In the genomic region with DNA sequence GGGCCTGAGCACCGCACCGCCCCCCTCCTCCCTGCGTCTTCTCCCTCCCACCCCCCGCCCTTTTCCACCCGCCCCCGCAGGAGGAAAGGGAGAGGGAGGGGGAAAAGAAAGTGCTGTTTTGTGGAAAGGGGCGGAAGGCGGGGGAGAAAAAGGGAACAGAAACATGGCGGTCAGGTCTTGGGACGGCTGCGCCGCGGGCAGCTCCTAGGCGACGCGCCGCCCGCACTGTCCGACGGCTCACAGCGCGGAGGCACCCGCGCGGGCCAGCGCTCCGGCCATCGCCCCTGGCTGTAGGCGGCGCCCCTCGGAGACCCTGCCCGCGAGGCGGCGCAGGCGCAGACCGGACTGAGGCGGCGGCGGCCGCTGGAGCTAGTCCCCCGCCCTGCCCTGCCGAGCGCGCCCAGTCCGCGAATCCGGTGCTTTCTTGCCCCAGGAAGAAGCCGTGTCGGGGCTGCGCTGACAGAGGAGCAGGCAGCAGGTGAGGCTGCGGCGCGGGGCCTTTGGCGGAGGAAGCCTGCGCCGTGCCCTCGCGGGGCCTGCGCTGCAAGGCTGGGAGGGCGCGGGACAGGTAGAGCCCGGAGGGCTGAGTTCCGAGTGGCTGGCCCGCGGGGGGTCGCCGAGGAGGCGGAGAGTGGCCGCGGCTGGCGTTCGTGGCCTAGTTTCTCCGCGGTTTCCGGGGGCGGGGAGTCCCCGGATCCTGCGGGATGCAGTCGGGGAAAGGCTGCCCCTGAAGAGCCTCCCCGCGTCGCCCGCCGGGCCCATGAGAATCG, we compare ENCODE assay signal across 8 cellular contexts. TPM values are rescaled to one million over a fixed set of nuclear protein-coding genes. Genes with fewer than 3 reads are reported as not detected.
A peak's percentile ranks its signal among the peaks of the same experiment; 100 is the strongest.
DNase-seq lines count a peak whose midpoint lies in the region; ATAC-seq lines count a peak whose summit lies in the region.

A gene (plus strand): TSS at position 338 of the 770 bp plus-strand sequence. CDS start 45,482 bp downstream, outside the sequence.

- CTCF ChIA-PET in CD8-positive, alpha-beta memory T cell (lab: Charles Lee): interaction anchor here (0.7 to 1.3 kb wide), 3 partner anchors 29 to 43 kb away, joined by 3 read pairs; no protein-coding TSS in a partner anchor

- peak within 1 kb of the TSS; percentile 79 for H3K27ac ChIP-seq in CD8-positive, alpha-beta memory T cell (ENCODE audit: low read depth, low read length)

- peaks cover 16% of the 10 kb centered on the region for H3K4me1 ChIP-seq in CD8-positive, alpha-beta memory T cell (ENCODE audit: insufficient read depth, low read length)

- peaks cover 15 to 24% (median 15%) of the 10 kb centered on the region in 3 donors for H3K4me1 Mint-ChIP-seq in CD8-positive, alpha-beta memory T cell
- peaks cover 12 to 15% of the 10 kb centered on the region in 2 donors for H3K4me1 Mint-ChIP-seq in effector memory CD8-positive, alpha-beta T cell (ENCODE audit: low read depth in 2 of 2)
- peaks cover 3% of the 10 kb centered on the region for H3K4me1 Mint-ChIP-seq in memory B cell

- H3K27me3 Mint-ChIP-seq in CD8-positive, alpha-beta memory T cell: no peaks in the 10 kb centered on the region
- H3K27me3 Mint-ChIP-seq in effector memory CD8-positive, alpha-beta T cell: no peaks in the 10 kb centered on the region
- H3K27me3 Mint-ChIP-seq in memory B cell: no peaks in the 10 kb centered on the region

- POLR2A ChIA-PET in CD8-positive, alpha-beta memory T cell (lab: Charles Lee): interaction anchor here (1.0 to 2.3 kb wide), 4 partner anchors 46 to 181 kb away, joined by 4 to 12 read pairs (median 8); a partner anchor contains a TSS

- H3K4me3 Mint-ChIP-seq in CD8-positive, alpha-beta memory T cell: peak within 1 kb of the TSS in 2 of 7 donors; percentile 87 to 93
- H3K4me3 Mint-ChIP-seq in effector memory CD8-positive, alpha-beta T cell: no peak within 1 kb of the TSS
- H3K4me3 Mint-ChIP-seq in memory B cell: no peak within 1 kb of the TSS

- H3K9me3 ChIP-seq in CD8-positive, alpha-beta memory T cell (ENCODE audit: low read length): no peaks in the 10 kb centered on the region

- no peaks in the 10 kb centered on the region for H3K36me3 ChIP-seq in CD8-positive, alpha-beta memory T cell (ENCODE audit: insufficient read depth, low read length)

- ATAC-seq in GM19397 (IDR thresholded peaks at IDR 0.05; ENCODE audit: unreplicated experiment) (peak; percentile 77), HG03565 (IDR thresholded peaks at IDR 0.05; ENCODE audit: unreplicated experiment) (peak; percentile 71), memory B cell (ENCODE audit: low read depth) (peak; percentile 64)
- ATAC-seq in effector memory CD8-positive, alpha-beta T cell (replicated peaks): peak; percentile 83

- H3K36me3 Mint-ChIP-seq in CD8-positive, alpha-beta memory T cell: peaks cover 0 to 5% (median 0%) of the 10 kb centered on the region in 3 donors
- peaks cover 13% of the 10 kb centered on the region for H3K36me3 Mint-ChIP-seq in effector memory CD8-positive, alpha-beta T cell (ENCODE audit: insufficient read depth)
- H3K36me3 Mint-ChIP-seq in memory B cell: no peaks in the 10 kb centered on the region

- no peaks in the 10 kb centered on the region for H3K27me3 ChIP-seq in CD8-positive, alpha-beta memory T cell (ENCODE audit: insufficient read depth, low read length, poor library complexity, severe bottlenecking)

- H3K9me3 Mint-ChIP-seq in CD8-positive, alpha-beta memory T cell: no peaks in the 10 kb centered on the region
- no peaks in the 10 kb centered on the region for H3K9me3 Mint-ChIP-seq in effector memory CD8-positive, alpha-beta T cell
- H3K9me3 Mint-ChIP-seq in memory B cell: no peaks in the 10 kb centered on the region

- H3K4me3 ChIP-seq in CD8-positive, alpha-beta memory T cell (ENCODE audit: low read length): peak within 1 kb of the TSS; percentile 78

- H3K27ac Mint-ChIP-seq in CD8-positive, alpha-beta memory T cell: peak within 1 kb of the TSS in 6 of 8 donors; percentile 81 to 93 (median 86)
- no peak within 1 kb of the TSS for H3K27ac Mint-ChIP-seq in effector memory CD8-positive, alpha-beta T cell
- H3K27ac Mint-ChIP-seq in memory B cell: no peak within 1 kb of the TSS

- peak; percentile 69 to 88 (median 80) for DNase-seq in CD8-positive, alpha-beta memory T cell
- peak; percentile 62 for DNase-seq in NCI-H82 treated with DMSO at 0.1 percent for 48 hours (lab: John Stamatoyannopoulos, UW; ENCODE audit: unreplicated experiment)
- peak; percentile 89 for DNase-seq in activated CD8-positive, alpha-beta memory T cell treated with anti-CD3 and anti-CD28 coated beads for 24 hours
- DNase-seq in effector memory CD8-positive, alpha-beta T cell: peak; percentile 70 to 76 (median 74)
- peak; percentile 49 to 67 for DNase-seq in memory B cell (ENCODE audit: low spot score in 2 of 2)
- peak; percentile 38 for DNase-seq in stimulated activated CD8-positive, alpha-beta memory T cell treated with anti-CD3 and anti-CD28 coated beads, Interleukin-12 subunit alpha, Interleukin-12 subunit beta, amount 100 ng/mL, for 24 hours (ENCODE audit: extremely low read depth)

RNA-seq across cellular contexts. Expression of the gene that starts here (rescaled TPM):
- total RNA-seq in CD8-positive, alpha-beta memory T cell: 10 to 100 TPM; 19.8 to 20.0 TPM
- 46.6 TPM for polyA plus RNA-seq in CD8-positive, alpha-beta memory T cell

Comparison
In these comparisons a context has a peak if more than half of its experiments do, and no peak if none do; other contexts are left out.
1. Peak in every context shown above with its lines: DNase-seq, ATAC-seq, H3K4me3 ChIP-seq and H3K27ac ChIP-seq.
2. DNase-seq: peak in every context shown above with its lines; median percentile 89 in activated CD8-positive, alpha-beta memory T cell treated with anti-CD3 and anti-CD28 coated beads for 24 hours; 80 in CD8-positive, alpha-beta memory T cell; 74 in effector memory CD8-positive, alpha-beta T cell; 62 in NCI-H82 treated with DMSO at 0.1 percent for 48 hours; 58 in memory B cell; 38 in stimulated activated CD8-positive, alpha-beta memory T cell treated with anti-CD3 and anti-CD28 coated beads, Interleukin-12 subunit alpha, Interleukin-12 subunit beta, amount 100 ng/mL, for 24 hours.
3. H3K27ac Mint-ChIP-seq: peak in CD8-positive, alpha-beta memory T cell (6 of 8); none in effector memory CD8-positive, alpha-beta T cell (0 of 2) and memory B cell (single experiment).